9 cellular contexts compared by ENCODE assay signal in genomic region chr6:123655520-123656306, GRCh38.
A peak's percentile ranks its signal among the peaks of the same experiment; 100 is the strongest.
DNase-seq lines count a peak whose midpoint lies in the region; ATAC-seq, FAIRE-seq and TF ChIP-seq lines count a peak whose summit lies in the region.
"Had no signal": no experiment of that assay in that cellular context is flagged by ENCODE, and none has a peak within 500 bp of the region (broad histone marks: within the 10 kb centered on the region; RNA-seq: fewer than 3 reads in every experiment).

No MANE protein-coding gene starts in this region.

- DNase-seq in AML-193 (lab: John Stamatoyannopoulos, UW) (peak; percentile 48 to 55), astrocyte of the spinal cord (ENCODE audit: low read depth, low spot score) (peak; percentile 19), urothelium cell line (ENCODE audit: low spot score) (peak; percentile 5), iPS-NIHi11 (ENCODE audit: low spot score) (no peak), NCI-H526 (lab: John Stamatoyannopoulos, UW) (no peak), iPS-NIHi7 (ENCODE audit: extremely low spot score) (no peak)

- FAIRE-seq in urothelium cell line (lab: Jason Lieb, UNC), result no peak

- in situ Hi-C loops in astrocyte of the spinal cord (cut with HindIII; ENCODE audit: low sequenced_read_pairs), result no loop called here

- ATAC-seq in GM19372 (IDR thresholded peaks at IDR 0.05; ENCODE audit: low read depth, unreplicated experiment) (peak; percentile 86), HG03432 (IDR thresholded peaks at IDR 0.05; ENCODE audit: unreplicated experiment) (peak; percentile 92)

- no peak overlapping the region for H3K4me3 ChIP-seq in astrocyte of the spinal cord (ENCODE audit: low read depth, low read length)
- H3K4me3 ChIP-seq: cardiac muscle cell had no signal

- no peak for TF ChIP-seq CTCF in astrocyte of the spinal cord (IDR thresholded peaks at IDR 0.05; ENCODE audit: low read depth, low read length)

Comparison
In these comparisons a context has a peak if more than half of its experiments do, and no peak if none do; other contexts are left out.
1. DNase-seq: peak in AML-193 (2 of 2), astrocyte of the spinal cord (single experiment) and urothelium cell line (single experiment); none in iPS-NIHi11 (single experiment), NCI-H526 (0 of 2) and iPS-NIHi7 (single experiment).